Comparison of ENCODE assay signal across 29 cellular contexts in genomic region chrY:8202837-8203236, GRCh38.
"Had no signal": no experiment of that assay in that cellular context is flagged by ENCODE, and none has a peak within 500 bp of the region (broad histone marks: within the 10 kb centered on the region; RNA-seq: fewer than 3 reads in every experiment).

No MANE protein-coding gene starts in this region.

- H3K36me3 Mint-ChIP-seq: memory B cell; mesothelial cell of epicardium; naive thymus-derived CD4-positive, alpha-beta T cell; neural progenitor cell; stimulated activated memory B cell treated with anti-CD40 and anti-IgM and Interleukin-4, amounts not matched to agents 10 μg/mL and 1 μg/mL and 100 μg/mL, for 72 hours; type B pancreatic cell had no signal

- ATAC-seq: esophagus mucosa; gastrocnemius medialis; left lobe of liver; naive thymus-derived CD4-positive, alpha-beta T cell; sciatic nerve; stimulated activated memory B cell treated with anti-CD40 and anti-IgM and Interleukin-4, amounts not matched to agents 10 μg/mL and 1 μg/mL and 100 μg/mL, for 72 hours; stimulated activated naive CD8-positive, alpha-beta T cell treated with anti-CD3 and anti-CD28 coated beads, Interleukin-15, Interleukin-2, amounts not matched to agents 100 U/mL and 50 U/mL, for 24 hours had no signal

- H3K9ac ChIP-seq: neural progenitor cell had no signal

- H3K27me3 Mint-ChIP-seq: memory B cell; naive thymus-derived CD4-positive, alpha-beta T cell; stimulated activated memory B cell treated with anti-CD40 and anti-IgM and Interleukin-4, amounts not matched to agents 10 μg/mL and 1 μg/mL and 100 μg/mL, for 72 hours; type B pancreatic cell had no signal

- H3K4me1 Mint-ChIP-seq: memory B cell; mesothelial cell of epicardium; naive thymus-derived CD4-positive, alpha-beta T cell; nephron; neural progenitor cell; stimulated activated memory B cell treated with anti-CD40 and anti-IgM and Interleukin-4, amounts not matched to agents 10 μg/mL and 1 μg/mL and 100 μg/mL, for 72 hours had no signal

- H3K4me1 ChIP-seq: gastrocnemius medialis, neural progenitor cell, prostate gland, right atrium auricular region, testis, tibial artery had no signal

- H3K9me3 Mint-ChIP-seq: memory B cell, mesothelial cell of epicardium, nephron, neural progenitor cell, type B pancreatic cell had no signal

- H3K9me3 ChIP-seq: gastrocnemius medialis, prostate gland, right atrium auricular region, testis, tibial artery had no signal

- H2AFZ ChIP-seq: neural progenitor cell had no signal

- H3K4me2 ChIP-seq: neural progenitor cell, smooth muscle cell had no signal

- DNase-seq: cerebellar nuclear complex; cortex of kidney; foreskin fibroblast; gastrocnemius medialis; head of caudate nucleus; kidney; naive thymus-derived CD4-positive, alpha-beta T cell; nucleus accumbens; stimulated activated CD4-positive, alpha-beta T cell treated with anti-CD3 and anti-CD28 coated beads, Interleukin-12 subunit alpha, Interleukin-12 subunit beta, amount 100 ng/mL, for 4 hours; stimulated activated CD4-positive, alpha-beta T cell treated with anti-CD3 and anti-CD28 coated beads, Interleukin-1b, Interleukin-23, amount 100 ng/mL, for 48 hours; stimulated activated CD4-positive, alpha-beta T cell treated with anti-CD3 and anti-CD28 coated beads, Interleukin-4, amount 100 ng/mL, for 4 hours; stimulated activated naive CD8-positive, alpha-beta T cell treated with anti-CD3 and anti-CD28 coated beads, Interleukin-15, Interleukin-2, amounts not matched to agents 100 U/mL and 50 U/mL, for 24 hours; substantia nigra; testis; tibial artery had no signal

- H3K27me3 ChIP-seq: gastrocnemius medialis, neural progenitor cell, right atrium auricular region, testis, tibial artery had no signal

- H3K4me3 Mint-ChIP-seq: memory B cell; mesothelial cell of epicardium; naive thymus-derived CD4-positive, alpha-beta T cell; nephron; neural progenitor cell; stimulated activated memory B cell treated with anti-CD40 and anti-IgM and Interleukin-4, amounts not matched to agents 10 μg/mL and 1 μg/mL and 100 μg/mL, for 72 hours; type B pancreatic cell had no signal

- H3K4me3 ChIP-seq: gastrocnemius medialis, lung, neural progenitor cell, prostate gland, right atrium auricular region, smooth muscle cell, testis, tibial artery had no signal

- H3K27ac Mint-ChIP-seq: memory B cell; mesothelial cell of epicardium; naive thymus-derived CD4-positive, alpha-beta T cell; nephron; neural progenitor cell; stimulated activated memory B cell treated with anti-CD40 and anti-IgM and Interleukin-4, amounts not matched to agents 10 μg/mL and 1 μg/mL and 100 μg/mL, for 72 hours; type B pancreatic cell had no signal

- H3K27ac ChIP-seq: epithelial cell of prostate, gastrocnemius medialis, neural progenitor cell, prostate gland, right atrium auricular region, testis, tibial artery had no signal

- FAIRE-seq: kidney had no signal

- H3K36me3 ChIP-seq: gastrocnemius medialis, neural progenitor cell, prostate gland, right atrium auricular region, tibial artery had no signal
